Comparison of ENCODE assay signal across 1 cellular context in the genomic region with DNA sequence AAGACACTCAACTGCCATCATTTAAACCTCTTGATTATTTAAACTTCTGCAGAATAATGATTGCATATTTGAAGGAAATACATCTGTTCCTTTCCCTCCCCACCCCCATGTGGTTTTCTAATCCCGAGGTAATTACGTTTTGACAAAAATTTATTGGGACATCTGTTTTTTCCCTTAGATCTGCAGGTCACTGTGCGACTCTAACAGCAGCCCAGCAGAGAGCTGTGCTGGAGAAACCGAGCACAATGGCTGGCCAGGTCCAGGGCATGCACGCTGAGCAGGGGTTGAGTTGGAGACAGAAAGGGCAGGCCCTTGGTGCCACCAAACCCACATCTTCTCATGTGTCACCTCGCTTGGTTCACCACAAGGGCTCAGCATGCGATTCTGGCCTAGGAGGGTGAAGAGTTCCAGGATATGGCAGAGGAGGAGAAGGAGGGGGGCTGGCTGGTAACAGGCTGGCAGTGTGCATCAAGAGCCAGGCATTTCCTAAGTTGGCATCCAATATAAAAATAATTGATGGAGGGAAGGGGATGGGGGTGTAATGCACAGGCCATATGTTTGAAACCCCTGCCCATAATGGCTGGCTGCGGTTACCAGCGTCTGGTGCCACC.
TF ChIP-seq lines count a peak whose summit lies in the region.

No MANE protein-coding gene starts in this region.

TF ChIP-seq in SK-N-SH, 30 proteins besides CTCF, POLR2A, EP300 and RAD21 (continued from another document):
- TF ChIP-seq, protein P1, sequence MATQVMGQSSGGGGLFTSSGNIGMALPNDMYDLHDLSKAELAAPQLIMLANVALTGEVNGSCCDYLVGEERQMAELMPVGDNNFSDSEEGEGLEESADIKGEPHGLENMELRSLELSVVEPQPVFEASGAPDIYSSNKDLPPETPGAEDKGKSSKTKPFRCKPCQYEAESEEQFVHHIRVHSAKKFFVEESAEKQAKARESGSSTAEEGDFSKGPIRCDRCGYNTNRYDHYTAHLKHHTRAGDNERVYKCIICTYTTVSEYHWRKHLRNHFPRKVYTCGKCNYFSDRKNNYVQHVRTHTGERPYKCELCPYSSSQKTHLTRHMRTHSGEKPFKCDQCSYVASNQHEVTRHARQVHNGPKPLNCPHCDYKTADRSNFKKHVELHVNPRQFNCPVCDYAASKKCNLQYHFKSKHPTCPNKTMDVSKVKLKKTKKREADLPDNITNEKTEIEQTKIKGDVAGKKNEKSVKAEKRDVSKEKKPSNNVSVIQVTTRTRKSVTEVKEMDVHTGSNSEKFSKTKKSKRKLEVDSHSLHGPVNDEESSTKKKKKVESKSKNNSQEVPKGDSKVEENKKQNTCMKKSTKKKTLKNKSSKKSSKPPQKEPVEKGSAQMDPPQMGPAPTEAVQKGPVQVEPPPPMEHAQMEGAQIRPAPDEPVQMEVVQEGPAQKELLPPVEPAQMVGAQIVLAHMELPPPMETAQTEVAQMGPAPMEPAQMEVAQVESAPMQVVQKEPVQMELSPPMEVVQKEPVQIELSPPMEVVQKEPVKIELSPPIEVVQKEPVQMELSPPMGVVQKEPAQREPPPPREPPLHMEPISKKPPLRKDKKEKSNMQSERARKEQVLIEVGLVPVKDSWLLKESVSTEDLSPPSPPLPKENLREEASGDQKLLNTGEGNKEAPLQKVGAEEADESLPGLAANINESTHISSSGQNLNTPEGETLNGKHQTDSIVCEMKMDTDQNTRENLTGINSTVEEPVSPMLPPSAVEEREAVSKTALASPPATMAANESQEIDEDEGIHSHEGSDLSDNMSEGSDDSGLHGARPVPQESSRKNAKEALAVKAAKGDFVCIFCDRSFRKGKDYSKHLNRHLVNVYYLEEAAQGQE (IDR thresholded peaks at IDR 0.05; ENCODE audit: low read depth, low read length) = no peak
- TF ChIP-seq CHD2 (IDR thresholded peaks at IDR 0.05; ENCODE audit: low read length, partially characterized antibody) = peak; percentile 33
